In the genomic region with DNA sequence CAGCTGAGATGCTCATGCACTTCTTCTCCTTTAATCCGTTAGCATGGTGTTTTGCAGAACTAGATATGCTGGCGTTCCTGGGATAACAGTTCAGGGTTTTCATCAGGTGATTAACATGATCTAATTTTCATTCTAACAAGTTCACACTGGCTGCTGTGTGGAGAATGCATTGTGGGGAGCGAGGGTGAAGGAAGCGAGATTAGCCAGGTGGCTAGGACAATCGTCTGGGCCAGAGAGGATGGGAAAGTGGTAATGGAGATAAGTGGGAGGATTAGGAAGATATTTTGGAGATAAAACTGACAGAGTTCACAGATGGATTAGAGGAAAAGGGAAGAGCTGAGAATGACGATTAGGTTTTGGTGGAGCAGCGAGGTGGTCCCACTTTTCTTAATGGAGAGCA, we compare ENCODE assay signal across 23 cellular contexts.
DNase-seq lines count a peak whose midpoint lies in the region; ATAC-seq, FAIRE-seq and TF ChIP-seq lines count a peak whose summit lies in the region.
"Had no signal": no experiment of that assay in that cellular context is flagged by ENCODE, and none has a peak within 500 bp of the region (broad histone marks: within the 10 kb centered on the region; RNA-seq: fewer than 3 reads in every experiment).

No MANE protein-coding gene starts in this region.

- peaks cover 9% of the 10 kb centered on the region for H3K4me1 ChIP-seq in colonic mucosa
- H3K4me1 ChIP-seq: BLaER1 had no signal

- intact Hi-C loops in colonic mucosa (cut with DNase I): no loop called here

- no peak overlapping the region for H3K27ac ChIP-seq in colonic mucosa
- H3K27ac ChIP-seq: BLaER1, GM23248, KMS-11 had no signal

- H3K9ac ChIP-seq in colonic mucosa (ENCODE audit: low read depth in 2 of 2, low read length in 2 of 2): peak overlapping the region; percentile 16 to 59
- H3K9ac ChIP-seq: BLaER1, GM23248, KMS-11 had no signal

- no peak for ATAC-seq in GM21723 (IDR thresholded peaks at IDR 0.05; ENCODE audit: unreplicated experiment)
- ATAC-seq: Panc1, SK-N-SH treated with all-trans-retinoic acid at 6 μM for 48 hours had no signal

- no peaks in the 10 kb centered on the region for H3K9me3 ChIP-seq in colonic mucosa
- H3K9me3 ChIP-seq: BLaER1 had no signal

- H3K4me3 ChIP-seq in colonic mucosa: no peak overlapping the region
- H3K4me3 ChIP-seq: BLaER1, GM23248 had no signal

- peaks cover 9% of the 10 kb centered on the region for H3K9me3 Mint-ChIP-seq in nephron progenitor cell
- H3K9me3 Mint-ChIP-seq: CD4-positive, alpha-beta T cell had no signal

- H3K4me3 Mint-ChIP-seq in nephron progenitor cell: no peak overlapping the region
- H3K4me3 Mint-ChIP-seq: CD4-positive, alpha-beta T cell had no signal

- H3K27me3 ChIP-seq in colonic mucosa: no peaks in the 10 kb centered on the region
- H3K27me3 ChIP-seq: BLaER1 had no signal

- H3K4me1 Mint-ChIP-seq in nephron progenitor cell: peaks cover 48% of the 10 kb centered on the region

- H3K36me3 ChIP-seq in colonic mucosa: no peaks in the 10 kb centered on the region
- H3K36me3 ChIP-seq: BLaER1 had no signal

- FAIRE-seq in HTR-8/SVneo (lab: Jason Lieb, UNC): no peak

- TF ChIP-seq CTCF in colonic mucosa (IDR thresholded peaks at IDR 0.05) (no peak), nephron progenitor cell (IDR thresholded peaks at IDR 0.05) (no peak)

- peaks cover 19% of the 10 kb centered on the region for H3K27me3 Mint-ChIP-seq in nephron progenitor cell (ENCODE audit: low read depth, poor library complexity)

- H3K36me3 Mint-ChIP-seq in nephron progenitor cell (ENCODE audit: low read depth): no peaks in the 10 kb centered on the region

- peak overlapping the region; percentile 0 for H3K27ac Mint-ChIP-seq in nephron progenitor cell
- H3K27ac Mint-ChIP-seq: CD4-positive, alpha-beta T cell had no signal

- DNase-seq in NCI-H82 treated with DMSO at 0.1 percent for 48 hours (lab: John Stamatoyannopoulos, UW; ENCODE audit: unreplicated experiment) (peak; percentile 99), colonic mucosa (no peak), nephron progenitor cell (no peak), midbrain (lab: John Stamatoyannopoulos, UW) (no peak), NOMO-1 (lab: John Stamatoyannopoulos, UW; ENCODE audit: unreplicated experiment in 2 of 2) (no peak), HTR-8/SVneo (ENCODE audit: insufficient read length, low spot score) (no peak)
- DNase-seq: ACHN; CD4-positive, alpha-beta T cell; COR-L47; DMS 273 treated with DMSO at 0.1 percent for 48 hours; GM23248; HCEC 1CT; NCI-H1092 treated with DMSO at 0.1 percent for 48 hours; NCI-H146; NCI-H2029 treated with DMSO at 0.1 percent for 48 hours; NCI-H446; NCI-H69; SIG-M5 had no signal
